Comparison of ENCODE assay signal across 11 cellular contexts in genomic region chr6:106692112-106692822, GRCh38.
DNase-seq lines count a peak whose midpoint lies in the region; ATAC-seq and TF ChIP-seq lines count a peak whose summit lies in the region.
"Had no signal": no experiment of that assay in that cellular context is flagged by ENCODE, and none has a peak within 500 bp of the region (broad histone marks: within the 10 kb centered on the region; RNA-seq: fewer than 3 reads in every experiment).

No MANE protein-coding gene starts in this region.

- no peaks in the 10 kb centered on the region for H3K36me3 ChIP-seq in BE2C
- H3K36me3 ChIP-seq: cardiac muscle cell had no signal

- H3K9me3 Mint-ChIP-seq in type B pancreatic cell (no peaks in the 10 kb centered on the region), glutamatergic neuron (ENCODE audit: unreplicated experiment) (no peaks in the 10 kb centered on the region)

- no peaks in the 10 kb centered on the region for H3K27me3 Mint-ChIP-seq in type B pancreatic cell
- H3K27me3 Mint-ChIP-seq in glutamatergic neuron (ENCODE audit: unreplicated experiment) = peaks cover 2% of the 10 kb centered on the region

- H3K27ac Mint-ChIP-seq in type B pancreatic cell (peak overlapping the region; percentile 91), glutamatergic neuron (ENCODE audit: unreplicated experiment) (no peak overlapping the region)

- H3K9me3 ChIP-seq in BE2C = no peaks in the 10 kb centered on the region

- ATAC-seq in HG03521 (IDR thresholded peaks at IDR 0.05; ENCODE audit: unreplicated experiment) = no peak

- H3K4me3 Mint-ChIP-seq in type B pancreatic cell (peak overlapping the region; percentile 61), glutamatergic neuron (ENCODE audit: unreplicated experiment) (no peak overlapping the region)

- peaks cover 26% of the 10 kb centered on the region for H3K4me1 Mint-ChIP-seq in type B pancreatic cell (ENCODE audit: unreplicated experiment)
- peaks cover 12% of the 10 kb centered on the region for H3K4me1 Mint-ChIP-seq in glutamatergic neuron (ENCODE audit: low read depth, unreplicated experiment)

- TF ChIP-seq CTCF in type B pancreatic cell (conservative IDR thresholded peaks at IDR 0.05) = no peak
- no peak for TF ChIP-seq CTCF in glutamatergic neuron (IDR thresholded peaks at IDR 0.05; ENCODE audit: partially characterized antibody, unreplicated experiment)
- TF ChIP-seq CTCF in BE2C (IDR thresholded peaks at IDR 0.05; ENCODE audit: low read depth, low read length) = no peak

- no peaks in the 10 kb centered on the region for H3K27me3 ChIP-seq in BE2C
- H3K27me3 ChIP-seq: cardiac muscle cell had no signal

- H3K4me3 ChIP-seq in BE2C (ENCODE audit: low read depth, low read length) = no peak overlapping the region
- H3K4me3 ChIP-seq: cardiac muscle cell, skin epidermis had no signal

- H3K36me3 Mint-ChIP-seq in type B pancreatic cell (no peaks in the 10 kb centered on the region), glutamatergic neuron (ENCODE audit: unreplicated experiment) (no peaks in the 10 kb centered on the region)

- DNase-seq in NCI-H345 (lab: John Stamatoyannopoulos, UW) (peak; percentile 28), NCI-H345 treated with DMSO at 0.1 percent for 48 hours (lab: John Stamatoyannopoulos, UW; ENCODE audit: unreplicated experiment) (no peak), anterior cingulate cortex (lab: John Stamatoyannopoulos, UW) (peak in 31 of 58 donors; percentile 1 to 57 (median 10)), iris pigment epithelial cell (ENCODE audit: low read depth) (peak; percentile 30), type B pancreatic cell (ENCODE audit: extremely low spot score, unreplicated experiment) (no peak), glutamatergic neuron (no peak), BE2C (no peak)
- DNase-seq: SW 1271 had no signal

- H3K4me1 ChIP-seq in BE2C = no peaks in the 10 kb centered on the region

Comparison
In these comparisons a context has a peak if more than half of its experiments do, and no peak if none do; other contexts are left out.
1. DNase-seq: peak in NCI-H345 (single experiment), anterior cingulate cortex (31 of 58) and iris pigment epithelial cell (single experiment); none in NCI-H345 treated with DMSO at 0.1 percent for 48 hours (single experiment), type B pancreatic cell (single experiment), glutamatergic neuron (single experiment) and BE2C (single experiment).